In the genomic region with DNA sequence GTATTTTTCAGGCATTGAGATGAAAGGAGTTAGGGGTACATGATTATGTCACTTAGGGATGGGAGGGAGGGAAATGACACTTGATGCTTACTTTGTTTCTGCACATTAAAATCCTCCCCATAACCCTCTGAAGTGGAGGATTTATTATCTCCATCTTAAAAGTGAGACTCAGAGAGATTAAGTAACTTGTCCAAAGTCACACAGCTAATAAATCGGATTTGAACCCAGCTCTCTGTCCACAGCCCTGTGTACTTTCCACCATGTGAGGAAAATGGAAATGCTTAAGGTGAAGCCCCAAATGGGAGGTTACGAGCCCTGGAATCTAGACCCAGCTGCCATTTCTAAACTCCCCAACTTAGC, we compare ENCODE assay signal across 10 cellular contexts. TPM values are rescaled to one million over a fixed set of nuclear protein-coding genes. Genes with fewer than 3 reads are reported as not detected.
DNase-seq lines count a peak whose midpoint lies in the region; ATAC-seq and TF ChIP-seq lines count a peak whose summit lies in the region.
"Had no signal": no experiment of that assay in that cellular context is flagged by ENCODE, and none has a peak within 500 bp of the region (broad histone marks: within the 10 kb centered on the region; RNA-seq: fewer than 3 reads in every experiment).

No MANE protein-coding gene starts in this region.

- H3K4me1 ChIP-seq in heart right ventricle, result peaks cover 51 to 100% (median 88%) of the 10 kb centered on the region in 9 donors
- peaks cover 6% of the 10 kb centered on the region for H3K4me1 ChIP-seq in endodermal cell (ENCODE audit: control insufficient read depth, insufficient read depth, low read length)
- peaks cover 28 to 31% of the 10 kb centered on the region in 2 donors for H3K4me1 ChIP-seq in neuronal stem cell (ENCODE audit: control insufficient read depth in 2 of 2, insufficient read depth in 1 of 2, low read depth in 1 of 2, low read length in 2 of 2)
- H3K4me1 ChIP-seq in aorta (ENCODE audit: control insufficient read depth in 1 of 2, insufficient read depth in 2 of 2, low read length in 2 of 2), result peaks cover 12 to 16% of the 10 kb centered on the region in 2 donors

- H4K8ac ChIP-seq in neuronal stem cell (ENCODE audit: low read depth, low read length), result no peak overlapping the region

- peak overlapping the region; percentile 41 to 89 (median 70) for H3K27ac ChIP-seq in heart right ventricle
- H3K27ac ChIP-seq in endodermal cell (ENCODE audit: low read depth, low read length), result no peak overlapping the region
- H3K27ac ChIP-seq in neuronal stem cell (replicated peaks; ENCODE audit: low read length), result no peak overlapping the region
- H3K27ac ChIP-seq in aorta (ENCODE audit: low read depth in 1 of 2, low read length in 2 of 2), result peak overlapping the region; percentile 8 to 90

- H3K27me3 ChIP-seq in heart right ventricle (no peaks in the 10 kb centered on the region), endodermal cell (ENCODE audit: control insufficient read depth, insufficient read depth, low read length, poor library complexity, severe bottlenecking) (no peaks in the 10 kb centered on the region), neuronal stem cell (ENCODE audit: control insufficient read depth in 3 of 3, insufficient read depth in 3 of 3, low read depth in 1 of 3, low read length in 3 of 3) (no peaks in the 10 kb centered on the region), aorta (ENCODE audit: control insufficient read depth in 1 of 2, insufficient read depth in 2 of 2, low read length in 1 of 2) (no peaks in the 10 kb centered on the region)

- peak overlapping the region; percentile 87 for H2AFZ ChIP-seq in neuronal stem cell (ENCODE audit: low read length)

- H3K4me3 Mint-ChIP-seq in endodermal cell, result no peak overlapping the region

- ATAC-seq in heart right ventricle, result no peak
- ATAC-seq in aorta (ENCODE audit: low FRiP score), result no peak
- no peak for ATAC-seq in HG02623 (IDR thresholded peaks at IDR 0.05; ENCODE audit: unreplicated experiment)

- H3K23ac ChIP-seq in neuronal stem cell (ENCODE audit: low read depth, low read length, poor library complexity), result no peak overlapping the region

- no peak overlapping the region for H3K18ac ChIP-seq in neuronal stem cell (ENCODE audit: low read length)

- H3K4me3 ChIP-seq in heart right ventricle (no peak overlapping the region), endodermal cell (ENCODE audit: low read length) (no peak overlapping the region), neuronal stem cell (ENCODE audit: low read length in 2 of 2) (no peak overlapping the region), aorta (ENCODE audit: low read length in 2 of 2) (no peak overlapping the region)

- H3K9me3 Mint-ChIP-seq in endodermal cell, result no peaks in the 10 kb centered on the region

- H3K4me1 Mint-ChIP-seq in endodermal cell, result peaks cover 36% of the 10 kb centered on the region

- H2BK5ac ChIP-seq in neuronal stem cell (ENCODE audit: low read length), result no peak overlapping the region

- H4K91ac ChIP-seq in neuronal stem cell (ENCODE audit: low read depth, low read length, poor library complexity), result no peak overlapping the region

- H3K36me3 ChIP-seq in heart right ventricle, result no peaks in the 10 kb centered on the region
- H3K36me3 ChIP-seq in endodermal cell (ENCODE audit: control insufficient read depth, insufficient read depth, low read length), result no peaks in the 10 kb centered on the region
- H3K36me3 ChIP-seq in neuronal stem cell (replicated peaks in 1 of 2; ENCODE audit: control insufficient read depth in 2 of 2, insufficient read depth in 2 of 2, low read length in 2 of 2), result peaks cover 0 to 2% of the 10 kb centered on the region in 2 donors
- no peaks in the 10 kb centered on the region for H3K36me3 ChIP-seq in aorta (ENCODE audit: control insufficient read depth in 1 of 2, insufficient read depth in 2 of 2, low read length in 1 of 2)

- H2BK12ac ChIP-seq in neuronal stem cell (ENCODE audit: low read length), result no peak overlapping the region

- 67 to 93% methylated on average over 2 of the region's 2 CpGs for WGBS in heart right ventricle, 2 donors
- 89 to 100% methylated on average over 1 to 2 of the region's 2 CpGs for WGBS in endodermal cell (ENCODE audit: insufficient coverage in 1 of 2, insufficient read length in 1 of 2), 2 experiments
- WGBS in neuronal stem cell (ENCODE audit: extremely low coverage in 2 of 2, insufficient read length in 2 of 2, insufficient replicate concordance in 1 of 2), 2 donors, result no CpG with 5 or more reads among the region's 2 CpGs
- 83 to 88% methylated on average over 2 of the region's 2 CpGs for WGBS in aorta, 2 donors

- H2AK5ac ChIP-seq in neuronal stem cell (ENCODE audit: low read depth, low read length), result no peak overlapping the region

- H2BK15ac ChIP-seq in neuronal stem cell (ENCODE audit: low read length), result no peak overlapping the region

- TF ChIP-seq CTCF in heart right ventricle (IDR thresholded peaks at IDR 0.05) (no peak), endodermal cell (conservative IDR thresholded peaks at IDR 0.05) (no peak)

- intact Hi-C loops in heart right ventricle (cut with DNase I) (loop anchor here in 1 of 10 donors (5.0 kb wide), 1 partner anchor 40 kb away; no protein-coding TSS in a partner anchor), cardiac septum (cut with DNase I) (no loop called here), aorta (cut with DNase I) (no loop called here)

- DNase-seq in heart right ventricle (no peak), cardiac septum (ENCODE audit: low spot score) (no peak), endodermal cell (no peak), neuronal stem cell (ENCODE audit: low spot score) (no peak), aorta (no peak), NCI-H1694 (lab: John Stamatoyannopoulos, UW) (no peak), NCI-H2029 (lab: John Stamatoyannopoulos, UW) (no peak)
- DNase-seq: amniotic stem cell, T-helper 9 cell had no signal

- H3K27me3 Mint-ChIP-seq in endodermal cell (ENCODE audit: insufficient read depth), result no peaks in the 10 kb centered on the region

- H3K36me3 Mint-ChIP-seq in endodermal cell (ENCODE audit: low read depth), result peaks cover 2% of the 10 kb centered on the region

- H3K79me1 ChIP-seq in neuronal stem cell (ENCODE audit: low read depth, low read length), result peaks cover 5% of the 10 kb centered on the region

- no peaks in the 10 kb centered on the region for H3K9me3 ChIP-seq in heart right ventricle
- H3K9me3 ChIP-seq in endodermal cell (ENCODE audit: control insufficient read depth, low read length), result no peaks in the 10 kb centered on the region
- H3K9me3 ChIP-seq in neuronal stem cell (replicated peaks in 1 of 2; ENCODE audit: control insufficient read depth in 2 of 2, insufficient read depth in 1 of 2, low read depth in 1 of 2, low read length in 2 of 2), result no peaks in the 10 kb centered on the region
- H3K9me3 ChIP-seq in aorta (ENCODE audit: control insufficient read depth, low read length), result no peaks in the 10 kb centered on the region

- no peak overlapping the region for H3K14ac ChIP-seq in neuronal stem cell (ENCODE audit: low read length)

- H3K4ac ChIP-seq in neuronal stem cell (ENCODE audit: low read length), result no peak overlapping the region

- peak overlapping the region; percentile 84 for H3K27ac Mint-ChIP-seq in endodermal cell

- no peak overlapping the region for H2BK120ac ChIP-seq in neuronal stem cell (ENCODE audit: low read depth, low read length)

- H3K9ac ChIP-seq in endodermal cell (ENCODE audit: extremely low read depth, low read length, poor library complexity, severe bottlenecking) (no peak overlapping the region), neuronal stem cell (ENCODE audit: low read depth, low read length, poor library complexity) (no peak overlapping the region)

- no peak overlapping the region for H3K4me2 ChIP-seq in neuronal stem cell (ENCODE audit: insufficient read depth, low read length, poor library complexity, severe bottlenecking)

RNA-seq across cellular contexts. Expression of a gene that starts 58.6 kb away (rescaled TPM):
- total RNA-seq in heart right ventricle (100 to 1,000 TPM; 178 to 322 (median 239) TPM), cardiac septum (315 TPM), endodermal cell (10 to 100 TPM; 38.0 to 78.8 TPM), aorta (100 to 1,000 TPM; 117 to 133 TPM)
- polyA plus RNA-seq in heart right ventricle (100 to 1,000 TPM in 1 of 2 donors, 10 to 100 TPM in 1; 51.9 to 161 TPM), aorta (10 to 100 TPM; 41.7 to 67.6 TPM)
- polyA plus RNA-seq in endodermal cell (2013, experiment 1 of 2), result 48.2 TPM
- 45.5 TPM for polyA plus RNA-seq in endodermal cell (2013, experiment 2 of 2)
- polyA plus RNA-seq in neuronal stem cell (2013, experiment 1 of 2), result 26.2 TPM
- polyA plus RNA-seq in neuronal stem cell (2013, experiment 2 of 2), result 26.0 TPM

Comparison
In these comparisons a context has a peak if more than half of its experiments do, and no peak if none do; other contexts are left out.
1. H3K27ac ChIP-seq: peak in heart right ventricle (10 of 10) and aorta (2 of 2); none in endodermal cell (single experiment) and neuronal stem cell (single experiment).